8 cellular contexts compared by ENCODE assay signal in the genomic region with DNA sequence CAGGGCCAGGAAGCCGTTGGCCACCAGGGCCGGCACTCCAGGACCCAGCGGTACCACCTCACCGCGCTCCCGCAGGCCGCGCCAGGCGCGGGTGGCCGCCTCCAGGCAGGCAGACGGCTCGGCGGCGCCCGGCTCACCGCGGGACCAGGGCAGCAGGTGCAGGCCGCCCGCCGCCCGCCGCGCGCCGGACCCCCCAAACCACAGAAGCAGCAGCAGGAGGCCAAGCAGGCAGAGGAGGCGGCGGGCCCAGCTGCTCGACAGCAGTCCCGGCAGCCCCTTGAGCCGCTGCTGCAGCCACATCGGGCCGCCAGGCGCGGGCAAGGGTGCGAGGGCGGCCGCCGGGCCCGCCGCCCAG. TPM values are rescaled to one million over a fixed set of nuclear protein-coding genes. Genes with fewer than 3 reads are reported as not detected.
DNase-seq lines count a peak whose midpoint lies in the region; ATAC-seq, FAIRE-seq and TF ChIP-seq lines count a peak whose summit lies in the region.

No MANE protein-coding gene starts in this region.

- H3K4me3 Mint-ChIP-seq in WTC11, result no peak overlapping the region

- peak; percentile 15 for ATAC-seq in GM18868 (IDR thresholded peaks at IDR 0.05; ENCODE audit: unreplicated experiment)
- ATAC-seq in HG02870 (IDR thresholded peaks at IDR 0.05; ENCODE audit: unreplicated experiment), result peak; percentile 19
- ATAC-seq in WTC11, result peak; percentile 28
- no peak for ATAC-seq in thoracic aorta (ENCODE audit: insufficient number of reproducible peaks, low FRiP score, low read depth)

- H3K4me1 ChIP-seq in iPS DF 6.9 (ENCODE audit: control insufficient read depth, insufficient read depth, low read length) (0 out of 2 replicates have a peak, but pooled peaks cover 2% of the 10 kb centered on the region), thoracic aorta (ENCODE audit: control insufficient read depth in 1 of 2, low read depth in 2 of 2) (peaks cover 28 to 64% of the 10 kb centered on the region in 2 donors)

- POLR2A ChIA-PET in WTC11 (lab: Charles Lee), result interaction anchor here (1.4 to 1.8 kb wide), 3 partner anchors 16 to 18 kb away, joined by 4 to 17 read pairs (median 11); no protein-coding TSS in a partner anchor

- TF ChIP-seq CTCF in WTC11 (IDR thresholded peaks at IDR 0.05) (no peak), thoracic aorta (IDR thresholded peaks at IDR 0.05) (no peak)

- in situ Hi-C loops in KBM-7 (cut with MboI; ENCODE audit: low pct_unique_long_range_greater_than_20kb, low sequenced_read_pairs), result no loop called here

- H3K27ac ChIP-seq in iPS DF 6.9 (ENCODE audit: low read length) (no peak overlapping the region), thoracic aorta (no peak overlapping the region)

- no peaks in the 10 kb centered on the region for H3K9me3 Mint-ChIP-seq in WTC11

- no peak overlapping the region for H3K27ac Mint-ChIP-seq in WTC11

- no CpG with 5 or more reads among the region's 41 CpGs for WGBS in iPS DF 6.9 (ENCODE audit: insufficient coverage, insufficient read length)

- H3K27me3 ChIP-seq in iPS DF 6.9 (ENCODE audit: control insufficient read depth, insufficient read depth, low read length), result no peaks in the 10 kb centered on the region
- H3K27me3 ChIP-seq in thoracic aorta (replicated peaks; ENCODE audit: insufficient read depth), result no peaks in the 10 kb centered on the region

- no peaks in the 10 kb centered on the region for H3K27me3 Mint-ChIP-seq in WTC11 (ENCODE audit: low read depth)

- CTCF ChIA-PET in WTC11 (lab: Charles Lee), result interaction anchor here (1.0 to 1.9 kb wide), 4 partner anchors 16 to 153 kb away, joined by 3 to 10 read pairs (median 4); no protein-coding TSS in a partner anchor

- no peaks in the 10 kb centered on the region for H3K9me3 ChIP-seq in iPS DF 6.9 (ENCODE audit: control insufficient read depth, insufficient read depth, low read length)
- no peaks in the 10 kb centered on the region for H3K9me3 ChIP-seq in thoracic aorta

- FAIRE-seq in frontal cortex (lab: Jason Lieb, UNC), result no peak

- H3K36me3 Mint-ChIP-seq in WTC11, result peaks cover 19% of the 10 kb centered on the region

- H3K4me1 Mint-ChIP-seq in WTC11, result peaks cover 26% of the 10 kb centered on the region

- DNase-seq in WTC11 (ENCODE audit: low spot score) (peak; percentile 25), iPS DF 6.9 (ENCODE audit: low read depth, low spot score) (no peak), thoracic aorta (ENCODE audit: low spot score) (no peak), frontal cortex (ENCODE audit: low spot score in 2 of 2) (no peak), KBM-7 (no peak), NCI-H82 (lab: John Stamatoyannopoulos, UW) (no peak)

- H3K4me3 ChIP-seq in iPS DF 6.9 (ENCODE audit: low read length), result peak overlapping the region; percentile 78
- peak overlapping the region; percentile 75 for H3K4me3 ChIP-seq in thoracic aorta

- H3K36me3 ChIP-seq in iPS DF 6.9 (ENCODE audit: control insufficient read depth, insufficient read depth, low read length) (peaks cover 13% of the 10 kb centered on the region), thoracic aorta (peaks cover 19% of the 10 kb centered on the region)

TF ChIP-seq in WTC11, 78 proteins besides CTCF, POLR2A, EP300 and RAD21:
- TF ChIP-seq FOXP1 (CRISPR knock-in tag; IDR thresholded peaks at IDR 0.05; ENCODE audit: borderline replicate concordance), result no peak
- TF ChIP-seq, protein P1, sequence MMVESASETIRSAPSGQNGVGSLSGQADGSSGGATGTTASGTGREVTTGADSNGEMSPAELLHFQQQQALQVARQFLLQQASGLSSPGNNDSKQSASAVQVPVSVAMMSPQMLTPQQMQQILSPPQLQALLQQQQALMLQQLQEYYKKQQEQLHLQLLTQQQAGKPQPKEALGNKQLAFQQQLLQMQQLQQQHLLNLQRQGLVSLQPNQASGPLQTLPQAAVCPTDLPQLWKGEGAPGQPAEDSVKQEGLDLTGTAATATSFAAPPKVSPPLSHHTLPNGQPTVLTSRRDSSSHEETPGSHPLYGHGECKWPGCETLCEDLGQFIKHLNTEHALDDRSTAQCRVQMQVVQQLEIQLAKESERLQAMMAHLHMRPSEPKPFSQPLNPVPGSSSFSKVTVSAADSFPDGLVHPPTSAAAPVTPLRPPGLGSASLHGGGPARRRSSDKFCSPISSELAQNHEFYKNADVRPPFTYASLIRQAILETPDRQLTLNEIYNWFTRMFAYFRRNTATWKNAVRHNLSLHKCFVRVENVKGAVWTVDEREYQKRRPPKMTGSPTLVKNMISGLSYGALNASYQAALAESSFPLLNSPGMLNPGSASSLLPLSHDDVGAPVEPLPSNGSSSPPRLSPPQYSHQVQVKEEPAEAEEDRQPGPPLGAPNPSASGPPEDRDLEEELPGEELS (CRISPR knock-in tag; IDR thresholded peaks at IDR 0.05), result 0 out of 2 replicates have a peak, but pooled peaks have one; percentile 31

RNA-seq across cellular contexts. Expression of a gene that starts 0.3 kb away (rescaled TPM):
- total RNA-seq in WTC11 (2021), result 45.3 to 50.2 TPM (median 45.6 TPM) in 3 replicates
- 100 to 1,000 TPM in 1 of 2 donors, 10 to 100 TPM in 1; 86.1 to 110 TPM for total RNA-seq in thoracic aorta
- 20.0 TPM for total RNA-seq in frontal cortex

RNA-seq across cellular contexts. Expression of a gene that starts 8.6 kb away (rescaled TPM):
- 46.9 to 73.8 TPM (median 67.3 TPM) in 3 replicates for total RNA-seq in WTC11 (2021)
- total RNA-seq in thoracic aorta, result 100 to 1,000 TPM in 1 of 2 donors, 10 to 100 TPM in 1; 71.3 to 123 TPM
- total RNA-seq in frontal cortex, result 15.5 TPM

RNA-seq across cellular contexts. Expression of a gene that starts 54.3 kb away (rescaled TPM):
- 56.8 to 63.0 TPM (median 59.8 TPM) in 3 replicates for total RNA-seq in WTC11 (2021)
- total RNA-seq in thoracic aorta, result 10 to 100 TPM; 48.7 to 50.1 TPM
- total RNA-seq in frontal cortex, result 42.0 TPM
